8 cellular contexts compared by ENCODE assay signal in genomic region chr11:18115360-18116127, GRCh38. TPM values are rescaled to one million over a fixed set of nuclear protein-coding genes. Genes with fewer than 3 reads are reported as not detected.
DNase-seq lines count a peak whose midpoint lies in the region; ATAC-seq, FAIRE-seq and TF ChIP-seq lines count a peak whose summit lies in the region.

No MANE protein-coding gene starts in this region.

- no peak overlapping the region for H3K27ac Mint-ChIP-seq in activated T-helper 2 cell treated with anti-CD3 and anti-CD28 coated beads, Interferon-gamma antibody, Interleukin-2, Interleukin-4, amounts not matched to agents 10 μg/mL and 5 μg/mL and 100 μg/mL, durations not matched to agents 14 hours and 24 hours and 36 hours

- peaks cover 2% of the 10 kb centered on the region for H3K4me1 Mint-ChIP-seq in activated T-helper 2 cell treated with anti-CD3 and anti-CD28 coated beads, Interferon-gamma antibody, Interleukin-2, Interleukin-4, amounts not matched to agents 10 μg/mL and 5 μg/mL and 100 μg/mL, durations not matched to agents 14 hours and 24 hours and 36 hours (ENCODE audit: low read depth)

- no peak overlapping the region for H3K4me3 Mint-ChIP-seq in activated T-helper 2 cell treated with anti-CD3 and anti-CD28 coated beads, Interferon-gamma antibody, Interleukin-2, Interleukin-4, amounts not matched to agents 10 μg/mL and 5 μg/mL and 100 μg/mL, durations not matched to agents 14 hours and 24 hours and 36 hours (ENCODE audit: low read depth)

- H3K36me3 ChIP-seq in DOHH2 (ENCODE audit: control insufficient read depth, low read length), result no peaks in the 10 kb centered on the region
- H3K36me3 ChIP-seq in Loucy (ENCODE audit: insufficient read depth, low read length), result no peaks in the 10 kb centered on the region
- H3K36me3 ChIP-seq in RWPE2 (ENCODE audit: low read depth), result no peaks in the 10 kb centered on the region
- no peaks in the 10 kb centered on the region for H3K36me3 ChIP-seq in parathyroid adenoma (ENCODE audit: control insufficient read depth, insufficient read depth, low read length)

- H3K4me2 ChIP-seq in DOHH2 (ENCODE audit: low read length) (peak overlapping the region; percentile 33), Loucy (ENCODE audit: low read depth, low read length, poor library complexity, severe bottlenecking) (no peak overlapping the region), parathyroid adenoma (ENCODE audit: low read length) (no peak overlapping the region)

- H3K27ac ChIP-seq in DOHH2 (ENCODE audit: low read depth, low read length), result no peak overlapping the region
- no peak overlapping the region for H3K27ac ChIP-seq in RWPE2 (ENCODE audit: poor library complexity, severe bottlenecking)
- H3K27ac ChIP-seq in parathyroid adenoma, result no peak overlapping the region

- DNase-seq in RWPE2 (ENCODE audit: low spot score), result no peak
- peak; percentile 46 for DNase-seq in activated T-helper 2 cell treated with anti-CD3 and anti-CD28 coated beads, Interferon-gamma antibody, Interleukin-2, Interleukin-4, amounts not matched to agents 10 μg/mL and 5 μg/mL and 100 μg/mL, durations not matched to agents 14 hours and 24 hours and 36 hours (ENCODE audit: low spot score)
- peak; percentile 55 to 70 for DNase-seq in frontal cortex (ENCODE audit: low spot score in 2 of 2)
- DNase-seq in ureter (ENCODE audit: low spot score), result peak; percentile 52

- H4K20me1 ChIP-seq in DOHH2 (ENCODE audit: control insufficient read depth, insufficient read depth, low read depth, low read length), result no peaks in the 10 kb centered on the region
- H4K20me1 ChIP-seq in Loucy (ENCODE audit: insufficient read depth, low read length, poor library complexity, severe bottlenecking), result no peaks in the 10 kb centered on the region

- H2AFZ ChIP-seq in Loucy (ENCODE audit: low read length), result peak overlapping the region; percentile 54; the same call in 1 of the 2 replicates
- no peak overlapping the region for H2AFZ ChIP-seq in parathyroid adenoma

- no peaks in the 10 kb centered on the region for H3K79me2 ChIP-seq in DOHH2 (ENCODE audit: control insufficient read depth, low read length)
- H3K79me2 ChIP-seq in Loucy (ENCODE audit: insufficient read depth, low read length), result no peaks in the 10 kb centered on the region
- no peaks in the 10 kb centered on the region for H3K79me2 ChIP-seq in parathyroid adenoma

- no peak overlapping the region for H3K4me3 ChIP-seq in DOHH2 (ENCODE audit: low read length)
- H3K4me3 ChIP-seq in Loucy (ENCODE audit: low read length, poor library complexity, severe bottlenecking), result no peak overlapping the region
- no peak overlapping the region for H3K4me3 ChIP-seq in RWPE2 (ENCODE audit: severe bottlenecking)
- no peak overlapping the region for H3K4me3 ChIP-seq in parathyroid adenoma (ENCODE audit: low read depth, low read length)

- ATAC-seq in GM21723 (IDR thresholded peaks at IDR 0.05; ENCODE audit: unreplicated experiment) (peak; percentile 93), RWPE2 (ENCODE audit: low read depth) (peak; percentile 92)

- H3K9me2 ChIP-seq in DOHH2 (replicated peaks; ENCODE audit: control insufficient read depth, low read length) (no peaks in the 10 kb centered on the region), Loucy (replicated peaks; ENCODE audit: low read depth, low read length) (no peaks in the 10 kb centered on the region)

- H3K9me3 ChIP-seq in DOHH2 (ENCODE audit: control insufficient read depth, insufficient read depth, low read length) (no peaks in the 10 kb centered on the region), Loucy (ENCODE audit: insufficient read depth, low read depth, low read length) (no peaks in the 10 kb centered on the region), RWPE2 (ENCODE audit: severe bottlenecking) (no peaks in the 10 kb centered on the region), parathyroid adenoma (ENCODE audit: control insufficient read depth, low read length) (no peaks in the 10 kb centered on the region)

- H3K9ac ChIP-seq in Loucy (ENCODE audit: low read depth, low read length, poor library complexity, severe bottlenecking) (no peak overlapping the region), parathyroid adenoma (no peak overlapping the region)

- intact Hi-C loops in activated T-helper 2 cell treated with anti-CD3 and anti-CD28 coated beads, Interferon-gamma antibody, Interleukin-2, Interleukin-4, amounts not matched to agents 10 μg/mL and 5 μg/mL and 100 μg/mL, durations not matched to agents 14 hours and 24 hours and 36 hours (cut with micrococcal nuclease), result loop anchor here (2.0 to 10.0 kb wide), 4 partner anchors 89 to 649 kb away; partner anchors contain the start of genes GTF2H1, HPS5 and TSG101

- peaks cover 28% of the 10 kb centered on the region for H3K27me3 ChIP-seq in DOHH2 (ENCODE audit: control insufficient read depth, low read length)
- H3K27me3 ChIP-seq in Loucy (ENCODE audit: insufficient read depth, low read length, poor library complexity, severe bottlenecking), result peaks cover 8% of the 10 kb centered on the region
- H3K27me3 ChIP-seq in RWPE2 (ENCODE audit: insufficient read depth, poor library complexity, severe bottlenecking), result no peaks in the 10 kb centered on the region
- no peaks in the 10 kb centered on the region for H3K27me3 ChIP-seq in parathyroid adenoma (ENCODE audit: control insufficient read depth, insufficient read depth, low read length)

- no peaks in the 10 kb centered on the region for H3K36me3 Mint-ChIP-seq in activated T-helper 2 cell treated with anti-CD3 and anti-CD28 coated beads, Interferon-gamma antibody, Interleukin-2, Interleukin-4, amounts not matched to agents 10 μg/mL and 5 μg/mL and 100 μg/mL, durations not matched to agents 14 hours and 24 hours and 36 hours (ENCODE audit: low read depth)

- H3K4me1 ChIP-seq in DOHH2 (ENCODE audit: control insufficient read depth, low read length) (0 out of 2 replicates have a peak, but pooled peaks cover 8% of the 10 kb centered on the region), Loucy (ENCODE audit: insufficient read depth, low read length, poor library complexity, severe bottlenecking) (no peaks in the 10 kb centered on the region), RWPE2 (ENCODE audit: insufficient read depth, poor library complexity, severe bottlenecking) (no peaks in the 10 kb centered on the region), parathyroid adenoma (no peaks in the 10 kb centered on the region)

- TF ChIP-seq CTCF in DOHH2 (IDR thresholded peaks at IDR 0.05; ENCODE audit: low read depth, low read length, poor library complexity, severe bottlenecking) (peak; percentile 92), Loucy (conservative IDR thresholded peaks at IDR 0.05; ENCODE audit: low read length) (peak; percentile 94), RWPE2 (IDR thresholded peaks at IDR 0.05; ENCODE audit: poor library complexity, severe bottlenecking) (peak; percentile 88), parathyroid adenoma (IDR thresholded peaks at IDR 0.05) (peak; percentile 60)

- H3K27me3 Mint-ChIP-seq in activated T-helper 2 cell treated with anti-CD3 and anti-CD28 coated beads, Interferon-gamma antibody, Interleukin-2, Interleukin-4, amounts not matched to agents 10 μg/mL and 5 μg/mL and 100 μg/mL, durations not matched to agents 14 hours and 24 hours and 36 hours (ENCODE audit: low read depth), result peaks cover 24% of the 10 kb centered on the region

- H3F3A ChIP-seq in DOHH2 (ENCODE audit: control insufficient read depth, insufficient read depth), result no peaks in the 10 kb centered on the region
- no peaks in the 10 kb centered on the region for H3F3A ChIP-seq in Loucy (ENCODE audit: low read depth)

- FAIRE-seq in frontal cortex (lab: Jason Lieb, UNC), result no peak

- H3K9me3 Mint-ChIP-seq in activated T-helper 2 cell treated with anti-CD3 and anti-CD28 coated beads, Interferon-gamma antibody, Interleukin-2, Interleukin-4, amounts not matched to agents 10 μg/mL and 5 μg/mL and 100 μg/mL, durations not matched to agents 14 hours and 24 hours and 36 hours, result no peaks in the 10 kb centered on the region

RNA-seq across cellular contexts. Expression of gene SAAL1, which starts 9.7 kb away (rescaled TPM):
- 37.8 and 44.1 TPM in 2 replicates for total RNA-seq in activated T-helper 2 cell treated with anti-CD3 and anti-CD28 coated beads, Interferon-gamma antibody, Interleukin-2, Interleukin-4, amounts not matched to agents 10 μg/mL and 5 μg/mL and 100 μg/mL, durations not matched to agents 14 hours and 24 hours and 36 hours
- 29.3 TPM for total RNA-seq in frontal cortex
- 21.5 TPM for total RNA-seq in ureter

RNA-seq across cellular contexts. Expression of gene MRGPRX3, which starts 16.8 kb away (rescaled TPM):
- total RNA-seq in activated T-helper 2 cell treated with anti-CD3 and anti-CD28 coated beads, Interferon-gamma antibody, Interleukin-2, Interleukin-4, amounts not matched to agents 10 μg/mL and 5 μg/mL and 100 μg/mL, durations not matched to agents 14 hours and 24 hours and 36 hours, result not detected in 2 replicates
- not detected for total RNA-seq in frontal cortex
- not detected for total RNA-seq in ureter

RNA-seq across cellular contexts. Expression of gene MRGPRX4, which starts 57.1 kb away (rescaled TPM):
- total RNA-seq in activated T-helper 2 cell treated with anti-CD3 and anti-CD28 coated beads, Interferon-gamma antibody, Interleukin-2, Interleukin-4, amounts not matched to agents 10 μg/mL and 5 μg/mL and 100 μg/mL, durations not matched to agents 14 hours and 24 hours and 36 hours, result not detected in 2 replicates
- total RNA-seq in frontal cortex (not detected), ureter (not detected)
